Comparison of ENCODE assay signal across 12 cellular contexts in genomic region chr11:118304809-118305248, GRCh38. TPM values are rescaled to one million over a fixed set of nuclear protein-coding genes. Genes with fewer than 3 reads are reported as not detected.
DNase-seq lines count a peak whose midpoint lies in the region; ATAC-seq and TF ChIP-seq lines count a peak whose summit lies in the region.
"Had no signal": no experiment of that assay in that cellular context is flagged by ENCODE, and none has a peak within 500 bp of the region (broad histone marks: within the 10 kb centered on the region; RNA-seq: fewer than 3 reads in every experiment).

No MANE protein-coding gene starts in this region.

- H3K27me3 Mint-ChIP-seq in T-helper 2 cell treated with Interferon-gamma antibody and Interleukin-4, amounts not matched to agents 5 μg/mL and 100 μg/mL, for 36 hours (ENCODE audit: low read depth) = no peaks in the 10 kb centered on the region
- no peaks in the 10 kb centered on the region for H3K27me3 Mint-ChIP-seq in effector memory CD8-positive, alpha-beta T cell
- no peaks in the 10 kb centered on the region for H3K27me3 Mint-ChIP-seq in stimulated activated naive CD8-positive, alpha-beta T cell treated with anti-CD3 and anti-CD28 coated beads, Interleukin-15, Interleukin-2, amounts not matched to agents 100 ng/mL and 50 ng/mL, for 24 hours

- TF ChIP-seq CTCF in GM10248 (IDR thresholded peaks at IDR 0.05; ENCODE audit: control extremely low read depth, extremely low read depth, low read depth, missing control alignments) = no peak

- peak; percentile 51 for DNase-seq in T-helper 2 cell treated with Interferon-gamma antibody and Interleukin-4, amounts not matched to agents 5 μg/mL and 100 μg/mL, for 36 hours (ENCODE audit: low spot score)
- no peak for DNase-seq in T-helper 2 cell
- peak; percentile 37 for DNase-seq in activated CD8-positive, alpha-beta memory T cell treated with anti-CD3 and anti-CD28 coated beads, Interleukin-2, amount 50 U/mL, for 4 hours
- DNase-seq in effector memory CD8-positive, alpha-beta T cell = peak in 2 of 3 experiments; percentile 45 to 66
- no peak for DNase-seq in GM10248 (ENCODE audit: extremely low spot score)
- DNase-seq in NCI-H2196 treated with DMSO at 0.1 percent for 48 hours (lab: John Stamatoyannopoulos, UW; ENCODE audit: unreplicated experiment) = no peak
- no peak for DNase-seq in mesenteric fat pad (ENCODE audit: low spot score)
- DNase-seq: adrenal gland, colonic mucosa, NCI-H446 treated with DMSO at 0.1 percent for 48 hours had no signal

- H3K4me3 Mint-ChIP-seq in T-helper 2 cell treated with Interferon-gamma antibody and Interleukin-4, amounts not matched to agents 5 μg/mL and 100 μg/mL, for 36 hours = peak overlapping the region; percentile 99
- H3K4me3 Mint-ChIP-seq in effector memory CD8-positive, alpha-beta T cell = peak overlapping the region; percentile 96 to 99
- H3K4me3 Mint-ChIP-seq in stimulated activated naive CD8-positive, alpha-beta T cell treated with anti-CD3 and anti-CD28 coated beads, Interleukin-15, Interleukin-2, amounts not matched to agents 100 ng/mL and 50 ng/mL, for 24 hours = peak overlapping the region; percentile 99

- peak; percentile 48 for ATAC-seq in effector memory CD8-positive, alpha-beta T cell (replicated peaks)

- POLR2A ChIA-PET in GM10248 (lab: Yijun Ruan, JAX) = no interaction called here

- H3K27ac Mint-ChIP-seq in T-helper 2 cell treated with Interferon-gamma antibody and Interleukin-4, amounts not matched to agents 5 μg/mL and 100 μg/mL, for 36 hours = peak overlapping the region; percentile 99
- peak overlapping the region; percentile 97 to 99 for H3K27ac Mint-ChIP-seq in effector memory CD8-positive, alpha-beta T cell
- H3K27ac Mint-ChIP-seq in stimulated activated naive CD8-positive, alpha-beta T cell treated with anti-CD3 and anti-CD28 coated beads, Interleukin-15, Interleukin-2, amounts not matched to agents 100 ng/mL and 50 ng/mL, for 24 hours = peak overlapping the region; percentile 100

- CTCF ChIA-PET in GM10248 (lab: Yijun Ruan, JAX) = interaction anchor here (0.9 to 1.2 kb wide), 4 partner anchors 8 to 106 kb away, joined by 3 to 6 read pairs (median 4); no protein-coding TSS in a partner anchor

- H3K4me1 Mint-ChIP-seq in T-helper 2 cell treated with Interferon-gamma antibody and Interleukin-4, amounts not matched to agents 5 μg/mL and 100 μg/mL, for 36 hours (ENCODE audit: low read depth) = peaks cover 42% of the 10 kb centered on the region
- peaks cover 51 to 74% of the 10 kb centered on the region in 2 donors for H3K4me1 Mint-ChIP-seq in effector memory CD8-positive, alpha-beta T cell (ENCODE audit: low read depth in 2 of 2)
- H3K4me1 Mint-ChIP-seq in stimulated activated naive CD8-positive, alpha-beta T cell treated with anti-CD3 and anti-CD28 coated beads, Interleukin-15, Interleukin-2, amounts not matched to agents 100 ng/mL and 50 ng/mL, for 24 hours (ENCODE audit: low read depth) = peaks cover 83% of the 10 kb centered on the region

- no peaks in the 10 kb centered on the region for H3K9me3 Mint-ChIP-seq in T-helper 2 cell treated with Interferon-gamma antibody and Interleukin-4, amounts not matched to agents 5 μg/mL and 100 μg/mL, for 36 hours
- H3K9me3 Mint-ChIP-seq in effector memory CD8-positive, alpha-beta T cell = no peaks in the 10 kb centered on the region
- no peaks in the 10 kb centered on the region for H3K9me3 Mint-ChIP-seq in stimulated activated naive CD8-positive, alpha-beta T cell treated with anti-CD3 and anti-CD28 coated beads, Interleukin-15, Interleukin-2, amounts not matched to agents 100 ng/mL and 50 ng/mL, for 24 hours

- H3K36me3 Mint-ChIP-seq in T-helper 2 cell treated with Interferon-gamma antibody and Interleukin-4, amounts not matched to agents 5 μg/mL and 100 μg/mL, for 36 hours (ENCODE audit: low read depth) = peaks cover 43% of the 10 kb centered on the region
- peaks cover 38% of the 10 kb centered on the region for H3K36me3 Mint-ChIP-seq in effector memory CD8-positive, alpha-beta T cell (ENCODE audit: insufficient read depth)
- peaks cover 49% of the 10 kb centered on the region for H3K36me3 Mint-ChIP-seq in stimulated activated naive CD8-positive, alpha-beta T cell treated with anti-CD3 and anti-CD28 coated beads, Interleukin-15, Interleukin-2, amounts not matched to agents 100 ng/mL and 50 ng/mL, for 24 hours (ENCODE audit: low read depth)

RNA-seq across cellular contexts. Expression of gene CD3E, which starts 0.3 kb away (rescaled TPM):
- 2.2 TPM for total RNA-seq in mesenteric fat pad
- total RNA-seq: A172 had no signal

RNA-seq across cellular contexts. Expression of gene CD3D, which starts 37.7 kb away (rescaled TPM):
- 1.3 TPM for total RNA-seq in mesenteric fat pad
- total RNA-seq: A172 had no signal

RNA-seq across cellular contexts. Expression of gene CD3G, which starts 39.3 kb away (rescaled TPM):
- 1.1 TPM for total RNA-seq in mesenteric fat pad
- total RNA-seq: A172 had no signal

RNA-seq across cellular contexts. Expression of gene MPZL2, which starts 40.7 kb away (rescaled TPM):
- 36.8 TPM for total RNA-seq in mesenteric fat pad
- total RNA-seq: A172 had no signal

RNA-seq across cellular contexts. Expression of gene MPZL3, which starts 52.7 kb away (rescaled TPM):
- 1.7 TPM for total RNA-seq in mesenteric fat pad

Comparison
In these comparisons a context has a peak if more than half of its experiments do, and no peak if none do; other contexts are left out.
1. DNase-seq: peak in T-helper 2 cell treated with Interferon-gamma antibody and Interleukin-4, amounts not matched to agents 5 μg/mL and 100 μg/mL, for 36 hours (single experiment), activated CD8-positive, alpha-beta memory T cell treated with anti-CD3 and anti-CD28 coated beads, Interleukin-2, amount 50 U/mL, for 4 hours (single experiment) and effector memory CD8-positive, alpha-beta T cell (2 of 3); none in T-helper 2 cell (0 of 5), GM10248 (single experiment), NCI-H2196 treated with DMSO at 0.1 percent for 48 hours (single experiment) and mesenteric fat pad (single experiment).
2. Peak in every context shown above with its lines, with median percentiles within 50 percentile points of each other: H3K27ac Mint-ChIP-seq and H3K4me3 Mint-ChIP-seq.